Comparison of ENCODE assay signal across 8 cellular contexts in the genomic region with DNA sequence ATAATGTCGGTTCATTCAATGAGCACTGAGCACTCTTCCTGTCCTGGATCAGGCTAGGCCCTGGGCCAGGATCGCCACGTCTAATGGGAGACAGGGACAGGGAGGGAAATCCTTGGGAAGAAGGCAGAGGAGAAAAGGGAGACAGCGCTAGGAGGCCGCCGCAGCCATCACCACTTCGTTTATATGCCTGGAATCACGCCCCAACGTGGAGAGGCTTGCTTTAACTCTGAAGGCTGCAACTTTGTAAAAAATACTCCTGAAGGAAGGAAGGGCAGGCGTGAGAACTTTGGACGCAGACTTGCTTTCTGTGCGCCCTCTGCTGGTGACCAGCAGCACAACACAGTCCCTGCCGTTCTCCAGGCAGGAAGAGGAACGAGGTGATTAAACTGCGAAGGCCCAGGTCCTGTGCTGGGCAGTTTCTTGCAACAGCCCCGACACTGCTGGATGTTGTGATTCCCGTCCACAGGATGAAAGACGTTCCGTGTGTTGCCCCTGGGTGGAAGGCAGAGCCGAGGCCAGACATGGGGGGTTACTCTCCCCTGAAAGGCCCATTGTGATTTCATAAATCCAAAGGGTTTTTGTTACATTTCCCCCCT. TPM values are rescaled to one million over a fixed set of nuclear protein-coding genes. Genes with fewer than 3 reads are reported as not detected.
A peak's percentile ranks its signal among the peaks of the same experiment; 100 is the strongest.
DNase-seq lines count a peak whose midpoint lies in the region; ATAC-seq and TF ChIP-seq lines count a peak whose summit lies in the region.

No MANE protein-coding gene starts in this region.

- ATAC-seq in HG03175 (IDR thresholded peaks at IDR 0.05; ENCODE audit: unreplicated experiment) (peak; percentile 42), HG03159 (IDR thresholded peaks at IDR 0.05; ENCODE audit: unreplicated experiment) (no peak)

- no peaks in the 10 kb centered on the region for H3K9me3 Mint-ChIP-seq in endothelial cell (ENCODE audit: unreplicated experiment)

- peak; percentile 96 for TF ChIP-seq CTCF in C4-2B (conservative IDR thresholded peaks at IDR 0.05)
- TF ChIP-seq CTCF in endothelial cell (IDR thresholded peaks at IDR 0.05; ENCODE audit: unreplicated experiment), result peak; percentile 92

- H3K36me3 Mint-ChIP-seq in endothelial cell (ENCODE audit: low read depth, unreplicated experiment), result peaks cover 4% of the 10 kb centered on the region

- DNase-seq in NOMO-1 treated with DMSO at 0.1 percent for 48 hours (lab: John Stamatoyannopoulos, UW; ENCODE audit: unreplicated experiment) (peak; percentile 87), endothelial cell (ENCODE audit: low spot score) (peak; percentile 91), mesenteric fat pad (ENCODE audit: low spot score) (peak; percentile 93)
- DNase-seq in activated CD8-positive, alpha-beta memory T cell treated with anti-CD3 and anti-CD28 coated beads for 48 hours (ENCODE audit: low read depth in 2 of 3, low spot score in 2 of 3), result peak; percentile 28 to 59 (median 51)
- peak; percentile 68 for DNase-seq in stimulated activated CD8-positive, alpha-beta memory T cell treated with anti-CD3 and anti-CD28 coated beads, Interleukin-12 subunit alpha, Interleukin-12 subunit beta, amount 100 ng/mL, for 1 hour (ENCODE audit: low read depth)

- no peak overlapping the region for H3K4me3 Mint-ChIP-seq in endothelial cell (ENCODE audit: unreplicated experiment)

- H3K27ac ChIP-seq in C4-2B, result peak overlapping the region; percentile 48

- H3K4me1 Mint-ChIP-seq in endothelial cell (ENCODE audit: unreplicated experiment), result peaks cover 13% of the 10 kb centered on the region

- H3K27ac Mint-ChIP-seq in endothelial cell (ENCODE audit: unreplicated experiment), result peak overlapping the region; percentile 93

- peaks cover 5% of the 10 kb centered on the region for H3K27me3 Mint-ChIP-seq in endothelial cell (ENCODE audit: unreplicated experiment)

RNA-seq across cellular contexts. Expression of a gene that starts 22.1 kb away (rescaled TPM):
- total RNA-seq in endothelial cell (ENCODE audit: unreplicated experiment), result 0.54 TPM
- total RNA-seq in mesenteric fat pad, result not detected

RNA-seq across cellular contexts. Expression of a gene that starts 22.2 kb away (rescaled TPM):
- total RNA-seq in endothelial cell (ENCODE audit: unreplicated experiment) (not detected), mesenteric fat pad (not detected)
